ENCODE assay signal across 9 cellular contexts in genomic region chr7:7495171-7495570, GRCh38. TPM values are rescaled to one million over a fixed set of nuclear protein-coding genes. Genes with fewer than 3 reads are reported as not detected.
"Had no signal": no experiment of that assay in that cellular context is flagged by ENCODE, and none has a peak within 500 bp of the region (broad histone marks: within the 10 kb centered on the region; RNA-seq: fewer than 3 reads in every experiment).

No MANE protein-coding gene starts in this region.

- H3K27ac ChIP-seq: HL-60 had no signal

- ATAC-seq: GM23338, HepG2, K562 had no signal

- H3K4me3 ChIP-seq: GM23338, K562 had no signal

- FAIRE-seq: H1, H54, HepG2, K562 had no signal

- H2AFZ ChIP-seq: GM23338 had no signal

- DNase-seq: H9, HCEC 1CT had no signal

- H3K4me2 ChIP-seq: GM23338 had no signal

RNA-seq across cellular contexts. Expression of gene COL28A1, which starts 40.5 kb away (rescaled TPM):
- polyA plus RNA-seq: IgD-negative memory B cell had no signal
